ENCODE assay signal across 25 cellular contexts in genomic region chr10:79328147-79328701, GRCh38.
"Had no signal": no experiment of that assay in that cellular context is flagged by ENCODE, and none has a peak within 500 bp of the region (broad histone marks: within the 10 kb centered on the region; RNA-seq: fewer than 3 reads in every experiment).

No MANE protein-coding gene starts in this region.

- H3K9me3 ChIP-seq: breast epithelium had no signal

- H3K4me3 ChIP-seq: breast epithelium, MG63, SJSA1 had no signal

- H3K27ac ChIP-seq: breast epithelium, KMS-11, SJSA1, WERI-Rb-1 had no signal

- H3K27ac Mint-ChIP-seq: activated CD4-positive, alpha-beta memory T cell treated with anti-CD3 and anti-CD28 coated beads, Interleukin-2, amount 10 ng/mL, durations not matched to agents 7 days and 5 days; activated CD4-positive, alpha-beta T cell treated with anti-CD3 and anti-CD28 coated beads for 36 hours; activated naive CD4-positive, alpha-beta T cell treated with anti-CD3 and anti-CD28 coated beads, Interleukin-2, amount 50 U/mL, for 24 hours; activated T-cell treated with anti-CD3 and anti-CD28 coated beads, Interleukin-2, amount 50 U/mL, for 72 hours; activated T-helper 2 cell treated with anti-CD3 and anti-CD28 coated beads, Interferon-gamma antibody, Interleukin-2, Interleukin-4, amounts not matched to agents 10 μg/mL and 5 μg/mL and 100 μg/mL, durations not matched to agents 14 hours and 24 hours and 36 hours; T-helper 2 cell treated with Interferon-gamma antibody and Interleukin-4, amounts not matched to agents 5 μg/mL and 100 μg/mL, for 36 hours had no signal

- H3K36me3 Mint-ChIP-seq: activated naive CD4-positive, alpha-beta T cell treated with anti-CD3 and anti-CD28 coated beads, Interleukin-2, amount 50 U/mL, for 24 hours had no signal

- H3K27me3 Mint-ChIP-seq: activated CD4-positive, alpha-beta memory T cell treated with anti-CD3 and anti-CD28 coated beads, Interleukin-2, amount 10 ng/mL, durations not matched to agents 7 days and 5 days; activated CD4-positive, alpha-beta T cell treated with anti-CD3 and anti-CD28 coated beads for 36 hours; activated naive CD4-positive, alpha-beta T cell treated with anti-CD3 and anti-CD28 coated beads, Interleukin-2, amount 50 U/mL, for 24 hours had no signal

- H3K4me1 ChIP-seq: breast epithelium had no signal

- DNase-seq: activated CD4-positive, alpha-beta memory T cell treated with anti-CD3 and anti-CD28 coated beads, Interleukin-2, amount 10 ng/mL, durations not matched to agents 7 days and 5 days; activated CD4-positive, alpha-beta T cell treated with anti-CD3 and anti-CD28 coated beads, Interleukin-2, amount 50 U/mL, for 1 hour; activated naive CD4-positive, alpha-beta T cell; activated T-cell treated with anti-CD3 and anti-CD28 coated beads, Interleukin-2, amount 50 U/mL, for 72 hours; caudate nucleus; MG63; NCI-H1105; NCI-H1436; NCI-H1694 treated with DMSO at 0.1 percent for 48 hours; NCI-H2029 treated with DMSO at 0.1 percent for 48 hours; NCI-H510A treated with DMSO at 0.1 percent for 48 hours; NCI-H69; RPMI8226; SHP77; SW 1271; WERI-Rb-1 had no signal

- H3K27me3 ChIP-seq: breast epithelium, MG63, SJSA1 had no signal

- ATAC-seq: activated CD4-positive, alpha-beta T cell treated with anti-CD3 and anti-CD28 coated beads for 36 hours; activated T-cell treated with anti-CD3 and anti-CD28 coated beads, Interleukin-2, amount 50 U/mL, for 72 hours; Panc1; SK-N-SH treated with all-trans-retinoic acid at 6 μM for 48 hours had no signal

- H3K9ac ChIP-seq: KMS-11 had no signal

- H3K9me3 Mint-ChIP-seq: activated CD4-positive, alpha-beta memory T cell treated with anti-CD3 and anti-CD28 coated beads, Interleukin-2, amount 10 ng/mL, durations not matched to agents 7 days and 5 days; activated naive CD4-positive, alpha-beta T cell treated with anti-CD3 and anti-CD28 coated beads, Interleukin-2, amount 50 U/mL, for 24 hours; activated T-cell treated with anti-CD3 and anti-CD28 coated beads, Interleukin-2, amount 50 U/mL, for 72 hours; activated T-helper 2 cell treated with anti-CD3 and anti-CD28 coated beads, Interferon-gamma antibody, Interleukin-2, Interleukin-4, amounts not matched to agents 10 μg/mL and 5 μg/mL and 100 μg/mL, durations not matched to agents 14 hours and 24 hours and 36 hours had no signal

- H3K36me3 ChIP-seq: breast epithelium, MG63, SJSA1, WERI-Rb-1 had no signal

- H3K4me2 ChIP-seq: KMS-11 had no signal

- H3K4me3 Mint-ChIP-seq: activated CD4-positive, alpha-beta memory T cell treated with anti-CD3 and anti-CD28 coated beads, Interleukin-2, amount 10 ng/mL, durations not matched to agents 7 days and 5 days; activated CD4-positive, alpha-beta T cell treated with anti-CD3 and anti-CD28 coated beads for 36 hours; activated naive CD4-positive, alpha-beta T cell treated with anti-CD3 and anti-CD28 coated beads, Interleukin-2, amount 50 U/mL, for 24 hours; activated T-cell treated with anti-CD3 and anti-CD28 coated beads, Interleukin-2, amount 50 U/mL, for 72 hours; T-helper 2 cell treated with Interferon-gamma antibody and Interleukin-4, amounts not matched to agents 5 μg/mL and 100 μg/mL, for 36 hours had no signal
